22 cellular contexts compared by ENCODE assay signal in genomic region chr9:19876569-19877316, GRCh38.
"Had no signal": no experiment of that assay in that cellular context is flagged by ENCODE, and none has a peak within 500 bp of the region (broad histone marks: within the 10 kb centered on the region; RNA-seq: fewer than 3 reads in every experiment).

No MANE protein-coding gene starts in this region.

- H3K36me3 Mint-ChIP-seq: activated naive CD8-positive, alpha-beta T cell treated with anti-CD3 and anti-CD28 coated beads for 36 hours; stimulated activated memory B cell treated with anti-CD40 and anti-IgM and Interleukin-4, amounts not matched to agents 10 μg/mL and 1 μg/mL and 100 μg/mL, for 72 hours; T-cell; WTC11 had no signal

- ATAC-seq: left ventricle myocardium superior; right lobe of liver; stimulated activated memory B cell treated with anti-CD40 and anti-IgM and Interleukin-4, amounts not matched to agents 10 μg/mL and 1 μg/mL and 100 μg/mL, for 72 hours; T-cell; WTC11 had no signal

- H3K4me1 Mint-ChIP-seq: activated naive CD8-positive, alpha-beta T cell treated with anti-CD3 and anti-CD28 coated beads for 36 hours; nephron progenitor cell; stimulated activated memory B cell treated with anti-CD40 and anti-IgM and Interleukin-4, amounts not matched to agents 10 μg/mL and 1 μg/mL and 100 μg/mL, for 72 hours; T-cell had no signal

- DNase-seq: activated naive CD4-positive, alpha-beta T cell treated with Interleukin-2 at 50 U/mL for 16 hours; activated naive CD8-positive, alpha-beta T cell treated with anti-CD3 and anti-CD28 coated beads for 36 hours; activated T-cell treated with anti-CD3 and anti-CD28 coated beads, Interleukin-2, amount 50 U/mL, for 48 hours; amniotic stem cell; dermis blood vessel endothelial cell; effector CD8-positive, alpha-beta T cell; erythroblast; hippocampal formation; left ventricle myocardium superior; midbrain; nephron progenitor cell; nucleus accumbens; posterior cingulate gyrus; right lobe of liver; stimulated activated CD4-positive, alpha-beta T cell treated with anti-CD3 and anti-CD28 coated beads, Interleukin-15, amount 100 ng/mL, for 24 hours; stomach; T-cell; transverse colon had no signal

- H3K27ac ChIP-seq: cardiac muscle cell, right lobe of liver, stomach, transverse colon, vagina had no signal

- H3K27ac Mint-ChIP-seq: activated naive CD8-positive, alpha-beta T cell treated with anti-CD3 and anti-CD28 coated beads for 36 hours; stimulated activated memory B cell treated with anti-CD40 and anti-IgM and Interleukin-4, amounts not matched to agents 10 μg/mL and 1 μg/mL and 100 μg/mL, for 72 hours; T-cell; WTC11 had no signal

- H3K4me3 Mint-ChIP-seq: activated naive CD8-positive, alpha-beta T cell treated with anti-CD3 and anti-CD28 coated beads for 36 hours; nephron progenitor cell; stimulated activated memory B cell treated with anti-CD40 and anti-IgM and Interleukin-4, amounts not matched to agents 10 μg/mL and 1 μg/mL and 100 μg/mL, for 72 hours; T-cell; WTC11 had no signal
